In genomic region chr18:8696749-8697211, GRCh38 we compare ENCODE assay signal across 8 cellular contexts. TPM values are rescaled to one million over a fixed set of nuclear protein-coding genes. Genes with fewer than 3 reads are reported as not detected.
DNase-seq lines count a peak whose midpoint lies in the region; ATAC-seq and TF ChIP-seq lines count a peak whose summit lies in the region.

No MANE protein-coding gene starts in this region.

- H2AFZ ChIP-seq in KMS-11 (ENCODE audit: low read depth) = no peak overlapping the region

- POLR2A ChIA-PET in AG04449 (lab: Yijun Ruan, JAX) = no interaction called here

- H3K36me3 ChIP-seq in KMS-11 (ENCODE audit: insufficient read depth) = no peaks in the 10 kb centered on the region

- intact Hi-C loops in Right ventricle myocardium superior (cut with DNase I) = loop anchor here (2.0 kb wide), 1 partner anchor 292 kb away; no protein-coding TSS in a partner anchor

- H3K4me2 ChIP-seq in KMS-11 = no peak overlapping the region

- H3K9ac ChIP-seq in KMS-11 = no peak overlapping the region

- TF ChIP-seq CTCF in AG04449 (IDR thresholded peaks at IDR 0.05; ENCODE audit: insufficient read depth, low read length, missing control alignments) (peak; percentile 88), KMS-11 (conservative IDR thresholded peaks at IDR 0.05; ENCODE audit: low read depth, low read length) (peak; percentile 88), retinal pigment epithelial cell (conservative IDR thresholded peaks at IDR 0.05; ENCODE audit: low read depth, low read length) (peak; percentile 95)

- H3K79me2 ChIP-seq in KMS-11 (ENCODE audit: insufficient read depth, low read depth) = no peaks in the 10 kb centered on the region

- H3K4me3 ChIP-seq in AG04449 (ENCODE audit: low read depth, low read length) (no peak overlapping the region), KMS-11 (IDR thresholded peaks at IDR 0.05; ENCODE audit: insufficient read depth, low read depth, low read length) (no peak overlapping the region), retinal pigment epithelial cell (ENCODE audit: low read length) (no peak overlapping the region)

- no peak overlapping the region for H3K27ac ChIP-seq in KMS-11

- no peaks in the 10 kb centered on the region for H3K27me3 ChIP-seq in KMS-11 (ENCODE audit: insufficient read depth, low read depth)

- no peaks in the 10 kb centered on the region for H4K20me1 ChIP-seq in KMS-11 (ENCODE audit: insufficient read depth)

- ATAC-seq in GM18861 (IDR thresholded peaks at IDR 0.05; ENCODE audit: unreplicated experiment) (peak; percentile 59), Right ventricle myocardium superior (ENCODE audit: poor library complexity) (peak; percentile 96), GM18858 (IDR thresholded peaks at IDR 0.05; ENCODE audit: unreplicated experiment) (no peak)

- no peak for DNase-seq in AG04449 (ENCODE audit: low read depth, low spot score)
- DNase-seq in SKM-1 (lab: John Stamatoyannopoulos, UW; ENCODE audit: unreplicated experiment) = peak; percentile 38
- DNase-seq in activated naive CD4-positive, alpha-beta T cell treated with anti-CD3 and anti-CD28 coated beads, Interleukin-2, amount 50 U/mL, for 16 hours = peak; percentile 71
- peak; percentile 86 for DNase-seq in Right ventricle myocardium superior
- no peak for DNase-seq in retinal pigment epithelial cell (ENCODE audit: low read depth)

- H3K4me1 ChIP-seq in KMS-11 (ENCODE audit: low read depth, poor library complexity, severe bottlenecking) = no peaks in the 10 kb centered on the region

- CTCF ChIA-PET in AG04449 (lab: Yijun Ruan, JAX) = interaction anchor here (0.6 to 4.0 kb wide), 51 partner anchors 9 to 405 kb away, joined by 3 to 133 read pairs (median 4); no protein-coding TSS in a partner anchor

RNA-seq across cellular contexts. Expression of gene MTCL1, which starts 8.6 kb away (rescaled TPM):
- total RNA-seq in Right ventricle myocardium superior = 9.0 TPM

Comparison
In these comparisons a context has a peak if more than half of its experiments do, and no peak if none do; other contexts are left out.
1. DNase-seq: peak in SKM-1 (single experiment), activated naive CD4-positive, alpha-beta T cell treated with anti-CD3 and anti-CD28 coated beads, Interleukin-2, amount 50 U/mL, for 16 hours (single experiment) and Right ventricle myocardium superior (single experiment); none in AG04449 (single experiment) and retinal pigment epithelial cell (single experiment).
2. Peak in every context shown above with its lines, with median percentiles within 50 percentile points of each other: CTCF ChIP-seq.